ENCODE assay signal across 3 cellular contexts in genomic region chr19:3348469-3348868, GRCh38.
TF ChIP-seq lines count a peak whose summit lies in the region.

No MANE protein-coding gene starts in this region.

TF ChIP-seq in A549, 52 proteins besides CTCF, POLR2A, EP300 and RAD21:
- TF ChIP-seq KDM1A (IDR thresholded peaks at IDR 0.05; ENCODE audit: low read depth) = 0 out of 2 replicates have a peak, but pooled peaks have one; percentile 2

TF ChIP-seq in K562, 482 proteins besides CTCF, POLR2A, EP300 and RAD21:
- TF ChIP-seq ZNF121 (CRISPR knock-in tag; conservative IDR thresholded peaks at IDR 0.05) (peak; percentile 68; the same call in 1 of the 2 replicates), ADNP (tag; IDR thresholded peaks at IDR 0.05) (0 out of 2 replicates have a peak, but pooled peaks have one; percentile 5)

TF ChIP-seq in HepG2, 621 proteins besides CTCF, POLR2A, EP300 and RAD21:
- peak; percentile 67 for TF ChIP-seq ZNF121 (CRISPR knock-in tag; IDR thresholded peaks at IDR 0.05)
